ENCODE assay signal across 4 cellular contexts in the genomic region with DNA sequence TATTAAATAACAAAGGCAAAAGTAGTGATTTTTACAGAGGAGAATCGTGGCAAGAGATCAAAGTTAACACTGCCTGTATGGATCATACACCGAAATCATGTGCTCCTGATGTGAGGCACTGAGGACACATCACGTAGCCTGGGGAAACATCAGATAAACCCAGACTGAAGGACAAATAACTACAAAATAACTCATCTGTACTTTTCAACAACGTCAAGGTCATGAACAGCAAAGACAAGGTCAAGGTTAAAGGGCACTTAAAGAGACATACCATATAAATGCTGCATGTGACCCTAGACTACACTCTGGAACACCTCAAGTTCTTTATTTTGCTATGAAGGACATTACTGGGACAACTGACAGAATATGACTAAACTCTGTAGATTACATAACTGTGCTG.
TF ChIP-seq lines count a peak whose summit lies in the region.

No MANE protein-coding gene starts in this region.

TF ChIP-seq in SK-N-SH, 30 proteins besides CTCF, POLR2A, EP300 and RAD21 (continues in another document):
- TF ChIP-seq GATA2 (CRISPR knock-in tag; IDR thresholded peaks at IDR 0.05) (no peak), TEAD4 (IDR thresholded peaks at IDR 0.05; ENCODE audit: borderline replicate concordance, insufficient read depth) (no peak), RCOR1 (IDR thresholded peaks at IDR 0.05; ENCODE audit: low read length) (peak; percentile 40; the same call in 1 of the 2 replicates), IRF3 (IDR thresholded peaks at IDR 0.05; ENCODE audit: low read depth, low read length) (no peak), TAF1 (IDR thresholded peaks at IDR 0.05; ENCODE audit: borderline replicate concordance, low read depth, low read length) (no peak), NFIC (IDR thresholded peaks at IDR 0.05; ENCODE audit: borderline replicate concordance) (no peak), RXRA (IDR thresholded peaks at IDR 0.05; ENCODE audit: borderline replicate concordance, low read depth) (no peak), USF2 (IDR thresholded peaks at IDR 0.05; ENCODE audit: borderline replicate concordance, low read depth, low read length) (no peak)

TF ChIP-seq in SK-N-SH treated with all-trans-retinoic acid at 6 μM for 48 hours, 23 proteins besides CTCF, POLR2A, EP300 and RAD21:
- TF ChIP-seq ISL1 (CRISPR knock-in tag; IDR thresholded peaks at IDR 0.05) (no peak), TCF4 (CRISPR knock-in tag; IDR thresholded peaks at IDR 0.05; ENCODE audit: borderline replicate concordance) (no peak), TSHZ2 (CRISPR knock-in tag; IDR thresholded peaks at IDR 0.05) (no peak), ZC3H10 (CRISPR knock-in tag; IDR thresholded peaks at IDR 0.05) (no peak)

TF ChIP-seq in GM12891, 5 proteins besides CTCF, POLR2A, EP300 and RAD21:
- TF ChIP-seq TAF1 (IDR thresholded peaks at IDR 0.05; ENCODE audit: low read depth, low read length), result no peak
- TF ChIP-seq PAX5 (IDR thresholded peaks at IDR 0.05; ENCODE audit: insufficient read depth, low read length, severe bottlenecking), result no peak
- no peak for TF ChIP-seq SPI1 (IDR thresholded peaks at IDR 0.05; ENCODE audit: low read depth, low read length)
- no peak for TF ChIP-seq POU2F2 (IDR thresholded peaks at IDR 0.05; ENCODE audit: low read depth, low read length)
- no peak for TF ChIP-seq POLR2AphosphoS5 (IDR thresholded peaks at IDR 0.05; ENCODE audit: low read depth, low read length)

TF ChIP-seq in HepG2, 621 proteins besides CTCF, POLR2A, EP300 and RAD21 (continues in another document):
- TF ChIP-seq, protein P1, sequence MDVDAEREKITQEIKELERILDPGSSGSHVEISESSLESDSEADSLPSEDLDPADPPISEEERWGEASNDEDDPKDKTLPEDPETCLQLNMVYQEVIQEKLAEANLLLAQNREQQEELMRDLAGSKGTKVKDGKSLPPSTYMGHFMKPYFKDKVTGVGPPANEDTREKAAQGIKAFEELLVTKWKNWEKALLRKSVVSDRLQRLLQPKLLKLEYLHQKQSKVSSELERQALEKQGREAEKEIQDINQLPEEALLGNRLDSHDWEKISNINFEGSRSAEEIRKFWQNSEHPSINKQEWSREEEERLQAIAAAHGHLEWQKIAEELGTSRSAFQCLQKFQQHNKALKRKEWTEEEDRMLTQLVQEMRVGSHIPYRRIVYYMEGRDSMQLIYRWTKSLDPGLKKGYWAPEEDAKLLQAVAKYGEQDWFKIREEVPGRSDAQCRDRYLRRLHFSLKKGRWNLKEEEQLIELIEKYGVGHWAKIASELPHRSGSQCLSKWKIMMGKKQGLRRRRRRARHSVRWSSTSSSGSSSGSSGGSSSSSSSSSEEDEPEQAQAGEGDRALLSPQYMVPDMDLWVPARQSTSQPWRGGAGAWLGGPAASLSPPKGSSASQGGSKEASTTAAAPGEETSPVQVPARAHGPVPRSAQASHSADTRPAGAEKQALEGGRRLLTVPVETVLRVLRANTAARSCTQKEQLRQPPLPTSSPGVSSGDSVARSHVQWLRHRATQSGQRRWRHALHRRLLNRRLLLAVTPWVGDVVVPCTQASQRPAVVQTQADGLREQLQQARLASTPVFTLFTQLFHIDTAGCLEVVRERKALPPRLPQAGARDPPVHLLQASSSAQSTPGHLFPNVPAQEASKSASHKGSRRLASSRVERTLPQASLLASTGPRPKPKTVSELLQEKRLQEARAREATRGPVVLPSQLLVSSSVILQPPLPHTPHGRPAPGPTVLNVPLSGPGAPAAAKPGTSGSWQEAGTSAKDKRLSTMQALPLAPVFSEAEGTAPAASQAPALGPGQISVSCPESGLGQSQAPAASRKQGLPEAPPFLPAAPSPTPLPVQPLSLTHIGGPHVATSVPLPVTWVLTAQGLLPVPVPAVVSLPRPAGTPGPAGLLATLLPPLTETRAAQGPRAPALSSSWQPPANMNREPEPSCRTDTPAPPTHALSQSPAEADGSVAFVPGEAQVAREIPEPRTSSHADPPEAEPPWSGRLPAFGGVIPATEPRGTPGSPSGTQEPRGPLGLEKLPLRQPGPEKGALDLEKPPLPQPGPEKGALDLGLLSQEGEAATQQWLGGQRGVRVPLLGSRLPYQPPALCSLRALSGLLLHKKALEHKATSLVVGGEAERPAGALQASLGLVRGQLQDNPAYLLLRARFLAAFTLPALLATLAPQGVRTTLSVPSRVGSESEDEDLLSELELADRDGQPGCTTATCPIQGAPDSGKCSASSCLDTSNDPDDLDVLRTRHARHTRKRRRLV (CRISPR knock-in tag; IDR thresholded peaks at IDR 0.05), result no peak
- TF ChIP-seq HMG20B (CRISPR knock-in tag; conservative IDR thresholded peaks at IDR 0.05) (no peak), FOXA1 (IDR thresholded peaks at IDR 0.05) (no peak), FOXA1 (CRISPR knock-in tag; IDR thresholded peaks at IDR 0.05) (peak; percentile 14; the same call in 1 of the 2 replicates), NR2F1 (CRISPR knock-in tag; IDR thresholded peaks at IDR 0.05) (0 out of 4 replicates have a peak, but pooled peaks of 1 of the 2 experiments have one; percentile 52), LCORL (IDR thresholded peaks at IDR 0.05) (no peak), LCORL (CRISPR knock-in tag; IDR thresholded peaks at IDR 0.05) (0 out of 2 replicates have a peak, but pooled peaks have one; percentile 37), SAP130 (CRISPR knock-in tag; IDR thresholded peaks at IDR 0.05; ENCODE audit: low read depth) (peak; percentile 56), ZNF737 (CRISPR knock-in tag; IDR thresholded peaks at IDR 0.05; ENCODE audit: borderline replicate concordance) (no peak), TBL1XR1 (IDR thresholded peaks at IDR 0.05; ENCODE audit: borderline replicate concordance, low read length, partially characterized antibody) (peak; percentile 98), CREB1 (IDR thresholded peaks at IDR 0.05) (no peak), CREB1 (CRISPR knock-in tag; IDR thresholded peaks at IDR 0.05) (peak; percentile 21; the same call in 1 of the 2 replicates), HMG20A (CRISPR knock-in tag; IDR thresholded peaks at IDR 0.05; ENCODE audit: borderline replicate concordance) (peak; percentile 41; the same call in 1 of the 2 replicates), NR2C2 (CRISPR knock-in tag; IDR thresholded peaks at IDR 0.05; ENCODE audit: borderline replicate concordance) (peak; percentile 53; the same call in 1 of the 2 replicates), SKI (IDR thresholded peaks at IDR 0.05; ENCODE audit: partially characterized antibody) (peak; percentile 99), NCOR1 (IDR thresholded peaks at IDR 0.05; ENCODE audit: borderline replicate concordance, low read length) (peak; percentile 83; the same call in 1 of the 2 replicates), ZNF574 (CRISPR knock-in tag; IDR thresholded peaks at IDR 0.05) (no peak), RFX3 (CRISPR knock-in tag; IDR thresholded peaks at IDR 0.05) (no peak), TBX2 (CRISPR knock-in tag; IDR thresholded peaks at IDR 0.05; ENCODE audit: borderline replicate concordance) (no peak), FOSL2 (CRISPR knock-in tag; IDR thresholded peaks at IDR 0.05) (peak; percentile 35; the same call in 1 of the 2 replicates), ARID3A (IDR thresholded peaks at IDR 0.05; ENCODE audit: low read depth, low read length) (0 out of 2 replicates have a peak, but pooled peaks have one; percentile 24), CEBPB (IDR thresholded peaks at IDR 0.05; ENCODE audit: borderline replicate concordance, low read depth, low read length) (no peak), ZNF3 (CRISPR knock-in tag; IDR thresholded peaks at IDR 0.05) (no peak)
- TF ChIP-seq, protein P2, sequence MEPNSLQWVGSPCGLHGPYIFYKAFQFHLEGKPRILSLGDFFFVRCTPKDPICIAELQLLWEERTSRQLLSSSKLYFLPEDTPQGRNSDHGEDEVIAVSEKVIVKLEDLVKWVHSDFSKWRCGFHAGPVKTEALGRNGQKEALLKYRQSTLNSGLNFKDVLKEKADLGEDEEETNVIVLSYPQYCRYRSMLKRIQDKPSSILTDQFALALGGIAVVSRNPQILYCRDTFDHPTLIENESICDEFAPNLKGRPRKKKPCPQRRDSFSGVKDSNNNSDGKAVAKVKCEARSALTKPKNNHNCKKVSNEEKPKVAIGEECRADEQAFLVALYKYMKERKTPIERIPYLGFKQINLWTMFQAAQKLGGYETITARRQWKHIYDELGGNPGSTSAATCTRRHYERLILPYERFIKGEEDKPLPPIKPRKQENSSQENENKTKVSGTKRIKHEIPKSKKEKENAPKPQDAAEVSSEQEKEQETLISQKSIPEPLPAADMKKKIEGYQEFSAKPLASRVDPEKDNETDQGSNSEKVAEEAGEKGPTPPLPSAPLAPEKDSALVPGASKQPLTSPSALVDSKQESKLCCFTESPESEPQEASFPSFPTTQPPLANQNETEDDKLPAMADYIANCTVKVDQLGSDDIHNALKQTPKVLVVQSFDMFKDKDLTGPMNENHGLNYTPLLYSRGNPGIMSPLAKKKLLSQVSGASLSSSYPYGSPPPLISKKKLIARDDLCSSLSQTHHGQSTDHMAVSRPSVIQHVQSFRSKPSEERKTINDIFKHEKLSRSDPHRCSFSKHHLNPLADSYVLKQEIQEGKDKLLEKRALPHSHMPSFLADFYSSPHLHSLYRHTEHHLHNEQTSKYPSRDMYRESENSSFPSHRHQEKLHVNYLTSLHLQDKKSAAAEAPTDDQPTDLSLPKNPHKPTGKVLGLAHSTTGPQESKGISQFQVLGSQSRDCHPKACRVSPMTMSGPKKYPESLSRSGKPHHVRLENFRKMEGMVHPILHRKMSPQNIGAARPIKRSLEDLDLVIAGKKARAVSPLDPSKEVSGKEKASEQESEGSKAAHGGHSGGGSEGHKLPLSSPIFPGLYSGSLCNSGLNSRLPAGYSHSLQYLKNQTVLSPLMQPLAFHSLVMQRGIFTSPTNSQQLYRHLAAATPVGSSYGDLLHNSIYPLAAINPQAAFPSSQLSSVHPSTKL (CRISPR knock-in tag; IDR thresholded peaks at IDR 0.05), result peak; percentile 81
- TF ChIP-seq, protein P3, sequence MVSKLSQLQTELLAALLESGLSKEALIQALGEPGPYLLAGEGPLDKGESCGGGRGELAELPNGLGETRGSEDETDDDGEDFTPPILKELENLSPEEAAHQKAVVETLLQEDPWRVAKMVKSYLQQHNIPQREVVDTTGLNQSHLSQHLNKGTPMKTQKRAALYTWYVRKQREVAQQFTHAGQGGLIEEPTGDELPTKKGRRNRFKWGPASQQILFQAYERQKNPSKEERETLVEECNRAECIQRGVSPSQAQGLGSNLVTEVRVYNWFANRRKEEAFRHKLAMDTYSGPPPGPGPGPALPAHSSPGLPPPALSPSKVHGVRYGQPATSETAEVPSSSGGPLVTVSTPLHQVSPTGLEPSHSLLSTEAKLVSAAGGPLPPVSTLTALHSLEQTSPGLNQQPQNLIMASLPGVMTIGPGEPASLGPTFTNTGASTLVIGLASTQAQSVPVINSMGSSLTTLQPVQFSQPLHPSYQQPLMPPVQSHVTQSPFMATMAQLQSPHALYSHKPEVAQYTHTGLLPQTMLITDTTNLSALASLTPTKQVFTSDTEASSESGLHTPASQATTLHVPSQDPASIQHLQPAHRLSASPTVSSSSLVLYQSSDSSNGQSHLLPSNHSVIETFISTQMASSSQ (IDR thresholded peaks at IDR 0.05; ENCODE audit: low read depth), result no peak
- TF ChIP-seq, protein P3 (CRISPR knock-in tag; IDR thresholded peaks at IDR 0.05; ENCODE audit: borderline replicate concordance), result peak; percentile 49; the same call in 1 of the 2 replicates
- TF ChIP-seq, protein P4, sequence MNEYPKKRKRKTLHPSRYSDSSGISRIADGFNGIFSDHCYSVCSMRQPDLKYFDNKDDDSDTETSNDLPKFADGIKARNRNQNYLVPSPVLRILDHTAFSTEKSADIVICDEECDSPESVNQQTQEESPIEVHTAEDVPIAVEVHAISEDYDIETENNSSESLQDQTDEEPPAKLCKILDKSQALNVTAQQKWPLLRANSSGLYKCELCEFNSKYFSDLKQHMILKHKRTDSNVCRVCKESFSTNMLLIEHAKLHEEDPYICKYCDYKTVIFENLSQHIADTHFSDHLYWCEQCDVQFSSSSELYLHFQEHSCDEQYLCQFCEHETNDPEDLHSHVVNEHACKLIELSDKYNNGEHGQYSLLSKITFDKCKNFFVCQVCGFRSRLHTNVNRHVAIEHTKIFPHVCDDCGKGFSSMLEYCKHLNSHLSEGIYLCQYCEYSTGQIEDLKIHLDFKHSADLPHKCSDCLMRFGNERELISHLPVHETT (CRISPR knock-in tag; conservative IDR thresholded peaks at IDR 0.05), result no peak
